Comparison of ENCODE assay signal across 8 cellular contexts in the genomic region with DNA sequence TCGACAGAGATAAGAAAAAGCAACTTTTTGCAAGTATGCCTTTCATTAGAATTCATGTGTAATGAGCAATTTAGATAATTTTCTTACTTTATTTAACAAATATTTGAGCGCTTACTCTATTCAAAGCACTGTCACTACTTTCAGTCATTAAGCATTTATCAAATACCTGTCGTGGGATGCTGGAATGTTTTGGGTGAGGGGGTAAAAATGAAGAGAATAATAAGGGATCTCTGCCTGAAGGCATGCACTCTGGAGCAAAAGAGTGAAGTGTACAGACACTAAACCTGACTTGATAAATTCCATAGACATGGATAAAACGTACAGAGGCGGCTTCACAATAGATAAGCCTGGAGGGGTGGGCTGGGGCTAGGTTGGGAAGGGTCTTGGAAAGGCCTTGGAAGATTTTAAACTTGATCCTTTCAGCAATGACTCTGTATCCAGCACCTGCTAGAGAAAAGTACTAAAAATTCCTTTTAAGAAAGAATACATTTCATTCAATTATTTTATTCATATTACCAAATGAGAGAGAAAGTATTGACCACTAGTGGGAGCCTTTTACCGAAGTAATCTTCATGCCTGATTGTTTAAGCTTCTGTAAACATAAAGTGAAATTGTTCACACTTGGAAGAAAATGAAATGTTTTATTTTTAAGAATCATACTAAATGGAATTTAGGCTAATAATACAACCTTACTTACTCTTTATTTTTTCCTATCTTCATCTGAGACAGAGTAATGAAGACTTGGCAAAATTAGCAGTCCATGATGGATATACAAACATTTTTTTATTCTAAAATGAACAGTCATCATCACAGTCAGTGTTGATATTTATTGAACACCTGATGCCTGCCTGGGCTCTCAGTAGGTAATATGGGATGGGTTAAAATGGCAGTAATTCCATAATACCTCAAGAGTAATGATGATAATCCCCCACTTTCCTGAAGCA.
DNase-seq lines count a peak whose midpoint lies in the region; ATAC-seq and TF ChIP-seq lines count a peak whose summit lies in the region.

No MANE protein-coding gene starts in this region.

- peaks cover under 1% of the 10 kb centered on the region for H3K36me3 Mint-ChIP-seq in activated naive CD4-positive, alpha-beta T cell treated with anti-CD3 and anti-CD28 coated beads for 36 hours (ENCODE audit: low read depth)

- in situ Hi-C loops in astrocyte of the cerebellum (cut with HindIII; ENCODE audit: low sequenced_read_pairs): no loop called here

- H3K4me1 ChIP-seq in left lung: peaks cover 0 to 4% of the 10 kb centered on the region in 2 donors

- DNase-seq in NCI-H510A treated with DMSO at 0.1 percent for 48 hours (lab: John Stamatoyannopoulos, UW): peak; percentile 35
- no peak for DNase-seq in NCI-H510A (lab: John Stamatoyannopoulos, UW)
- DNase-seq in NCI-H146 (lab: John Stamatoyannopoulos, UW): peak; percentile 50
- peak; percentile 34 for DNase-seq in astrocyte of the cerebellum (ENCODE audit: low read depth)
- DNase-seq in left lung: no peak
- DNase-seq in activated CD4-positive, CD25-positive, alpha-beta regulatory T cell (lab: John Stamatoyannopoulos, UW): no peak
- DNase-seq in activated naive CD4-positive, alpha-beta T cell treated with anti-CD3 and anti-CD28 coated beads for 36 hours: no peak

- H3K27ac ChIP-seq in left lung: no peak overlapping the region

- no peak overlapping the region for H3K27ac Mint-ChIP-seq in activated naive CD4-positive, alpha-beta T cell treated with anti-CD3 and anti-CD28 coated beads for 36 hours

- no peaks in the 10 kb centered on the region for H3K4me1 Mint-ChIP-seq in activated naive CD4-positive, alpha-beta T cell treated with anti-CD3 and anti-CD28 coated beads for 36 hours (ENCODE audit: low read depth)

- no peaks in the 10 kb centered on the region for H3K9me3 ChIP-seq in left lung

- peaks cover 2% of the 10 kb centered on the region for H3K9me3 Mint-ChIP-seq in activated naive CD4-positive, alpha-beta T cell treated with anti-CD3 and anti-CD28 coated beads for 36 hours

- CTCF ChIA-PET in activated naive CD4-positive, alpha-beta T cell treated with anti-CD3 and anti-CD28 coated beads for 36 hours (lab: Charles Lee): interaction anchor here (0.6 to 1.3 kb wide), 8 partner anchors 8 to 736 kb away, joined by 3 to 7 read pairs (median 3); no protein-coding TSS in a partner anchor

- intact Hi-C loops in left lung (cut with DNase I): loop anchor here in 1 of 2 donors (5.0 kb wide), 1 partner anchor 674 kb away; the partner anchor contains the start of gene STAG1
- intact Hi-C loops in activated naive CD4-positive, alpha-beta T cell treated with anti-CD3 and anti-CD28 coated beads for 36 hours (cut with micrococcal nuclease): loop anchor here (1.0 to 10.0 kb wide), 8 partner anchors 101 to 1894 kb away; partner anchors contain the start of genes NCK1, PCCB and SLC35G2

- H3K27me3 Mint-ChIP-seq in activated naive CD4-positive, alpha-beta T cell treated with anti-CD3 and anti-CD28 coated beads for 36 hours (ENCODE audit: low read depth): peaks cover 3% of the 10 kb centered on the region

- ATAC-seq in left lung (peak; percentile 61), GM21360 (IDR thresholded peaks at IDR 0.05; ENCODE audit: unreplicated experiment) (no peak)

- H3K36me3 ChIP-seq in left lung: peaks cover 0 to 2% of the 10 kb centered on the region in 2 donors

- H3K4me3 ChIP-seq in astrocyte of the cerebellum (ENCODE audit: low read depth, low read length) (no peak overlapping the region), left lung (no peak overlapping the region)

- no peaks in the 10 kb centered on the region for H3K27me3 ChIP-seq in left lung

- no peak overlapping the region for H3K4me3 Mint-ChIP-seq in activated naive CD4-positive, alpha-beta T cell treated with anti-CD3 and anti-CD28 coated beads for 36 hours

- TF ChIP-seq CTCF in astrocyte of the cerebellum (IDR thresholded peaks at IDR 0.05; ENCODE audit: low read depth, low read length, missing control alignments) (peak; percentile 45), left lung (IDR thresholded peaks at IDR 0.05) (peak; percentile 31 to 68)

Comparison
In these comparisons a context has a peak if more than half of its experiments do, and no peak if none do; other contexts are left out.
1. DNase-seq: peak in NCI-H510A treated with DMSO at 0.1 percent for 48 hours (single experiment), NCI-H146 (single experiment) and astrocyte of the cerebellum (single experiment); none in NCI-H510A (single experiment), left lung (0 of 2), activated CD4-positive, CD25-positive, alpha-beta regulatory T cell (0 of 4) and activated naive CD4-positive, alpha-beta T cell treated with anti-CD3 and anti-CD28 coated beads for 36 hours (single experiment).